ENCODE assay signal across 6 cellular contexts in genomic region chr11:65557280-65558001, GRCh38. TPM values are rescaled to one million over a fixed set of nuclear protein-coding genes. Genes with fewer than 3 reads are reported as not detected.
DNase-seq lines count a peak whose midpoint lies in the region; ATAC-seq and TF ChIP-seq lines count a peak whose summit lies in the region.

No MANE protein-coding gene starts in this region.

- no peak for TF ChIP-seq POLR2A in prostate gland (IDR thresholded peaks at IDR 0.05)

- H3K27ac Mint-ChIP-seq in dendritic cell treated with granulocyte-macrophage colony-stimulating factor and Interleukin-4, amounts not matched to agents 40 ng/mL and 50 ng/mL, for 4 days = no peak overlapping the region

- peak overlapping the region; percentile 39 for H3K4me3 Mint-ChIP-seq in dendritic cell treated with granulocyte-macrophage colony-stimulating factor and Interleukin-4, amounts not matched to agents 40 ng/mL and 50 ng/mL, for 4 days

- DNase-seq in LNCaP clone FGC (ENCODE audit: low read depth) = no peak
- DNase-seq in prostate gland (ENCODE audit: low spot score) = no peak
- no peak for DNase-seq in COR-L47 (lab: John Stamatoyannopoulos, UW)
- DNase-seq in NCI-H2107 (lab: John Stamatoyannopoulos, UW) = no peak

- H3K27me3 Mint-ChIP-seq in dendritic cell treated with granulocyte-macrophage colony-stimulating factor and Interleukin-4, amounts not matched to agents 40 ng/mL and 50 ng/mL, for 4 days = peaks cover 54% of the 10 kb centered on the region

- no peaks in the 10 kb centered on the region for H3K9me3 Mint-ChIP-seq in dendritic cell treated with granulocyte-macrophage colony-stimulating factor and Interleukin-4, amounts not matched to agents 40 ng/mL and 50 ng/mL, for 4 days

- ATAC-seq in esophagus mucosa = no peak

- TF ChIP-seq CTCF in LNCaP clone FGC (IDR thresholded peaks at IDR 0.05; ENCODE audit: control insufficient read depth, extremely low read depth, insufficient read depth) (no peak), prostate gland (IDR thresholded peaks at IDR 0.05) (no peak)

- 3% methylated on average over 20 of the region's 47 CpGs for WGBS in prostate gland

- H3K9me3 ChIP-seq in prostate gland = no peaks in the 10 kb centered on the region

- peak overlapping the region; percentile 49 for H3K4me3 ChIP-seq in LNCaP clone FGC (ENCODE audit: low read depth, low read length)
- peak overlapping the region; percentile 59 to 61 for H3K4me3 ChIP-seq in prostate gland

- intact Hi-C loops in dendritic cell treated with granulocyte-macrophage colony-stimulating factor and Interleukin-4, amounts not matched to agents 40 ng/mL and 50 ng/mL, for 4 days (cut with micrococcal nuclease) = no loop called here
- intact Hi-C loops in prostate gland (cut with DNase I) = no loop called here

- H3K4me1 ChIP-seq in prostate gland (replicated peaks) = peaks cover 13% of the 10 kb centered on the region

- no peaks in the 10 kb centered on the region for H3K27me3 ChIP-seq in prostate gland (replicated peaks; ENCODE audit: insufficient read depth)

- no peaks in the 10 kb centered on the region for H3K36me3 ChIP-seq in prostate gland

- peaks cover 55% of the 10 kb centered on the region for H3K4me1 Mint-ChIP-seq in dendritic cell treated with granulocyte-macrophage colony-stimulating factor and Interleukin-4, amounts not matched to agents 40 ng/mL and 50 ng/mL, for 4 days (ENCODE audit: low read depth)

- no peaks in the 10 kb centered on the region for H3K36me3 Mint-ChIP-seq in dendritic cell treated with granulocyte-macrophage colony-stimulating factor and Interleukin-4, amounts not matched to agents 40 ng/mL and 50 ng/mL, for 4 days (ENCODE audit: low read depth)

- peak overlapping the region; percentile 88 to 93 for H3K27ac ChIP-seq in prostate gland

RNA-seq across cellular contexts. Expression of gene LTBP3, which starts 0.7 kb away (rescaled TPM):
- total RNA-seq in prostate gland (100 to 1,000 TPM; 220 to 234 TPM), esophagus mucosa (20.9 TPM)

RNA-seq across cellular contexts. Expression of gene ZNRD2, which starts 12.8 kb away (rescaled TPM):
- total RNA-seq in prostate gland (10 to 100 TPM; 72.8 to 98.1 TPM), esophagus mucosa (31.8 TPM)

RNA-seq across cellular contexts. Expression of gene FAM89B, which starts 14.9 kb away (rescaled TPM):
- 10 to 100 TPM; 68.6 to 92.6 TPM for total RNA-seq in prostate gland
- 25.9 TPM for total RNA-seq in esophagus mucosa

RNA-seq across cellular contexts. Expression of gene EHBP1L1, which starts 18.4 kb away (rescaled TPM):
- 10 to 100 TPM; 68.2 to 98.7 TPM for total RNA-seq in prostate gland
- total RNA-seq in esophagus mucosa = 52.6 TPM

RNA-seq across cellular contexts. Expression of gene SCYL1, which starts 32.6 kb away (rescaled TPM):
- 100 to 1,000 TPM; 125 to 177 TPM for total RNA-seq in prostate gland
- total RNA-seq in esophagus mucosa = 36.7 TPM

Comparison
In these comparisons a context has a peak if more than half of its experiments do, and no peak if none do; other contexts are left out.
1. RNA of gene LTBP3, which starts 0.7 kb away (total RNA-seq): 220 to 234 TPM in prostate gland; 20.9 TPM in esophagus mucosa (single experiment); every median in the first group is over 10 times any median in the second.